1 cellular context compared by ENCODE assay signal in the genomic region with DNA sequence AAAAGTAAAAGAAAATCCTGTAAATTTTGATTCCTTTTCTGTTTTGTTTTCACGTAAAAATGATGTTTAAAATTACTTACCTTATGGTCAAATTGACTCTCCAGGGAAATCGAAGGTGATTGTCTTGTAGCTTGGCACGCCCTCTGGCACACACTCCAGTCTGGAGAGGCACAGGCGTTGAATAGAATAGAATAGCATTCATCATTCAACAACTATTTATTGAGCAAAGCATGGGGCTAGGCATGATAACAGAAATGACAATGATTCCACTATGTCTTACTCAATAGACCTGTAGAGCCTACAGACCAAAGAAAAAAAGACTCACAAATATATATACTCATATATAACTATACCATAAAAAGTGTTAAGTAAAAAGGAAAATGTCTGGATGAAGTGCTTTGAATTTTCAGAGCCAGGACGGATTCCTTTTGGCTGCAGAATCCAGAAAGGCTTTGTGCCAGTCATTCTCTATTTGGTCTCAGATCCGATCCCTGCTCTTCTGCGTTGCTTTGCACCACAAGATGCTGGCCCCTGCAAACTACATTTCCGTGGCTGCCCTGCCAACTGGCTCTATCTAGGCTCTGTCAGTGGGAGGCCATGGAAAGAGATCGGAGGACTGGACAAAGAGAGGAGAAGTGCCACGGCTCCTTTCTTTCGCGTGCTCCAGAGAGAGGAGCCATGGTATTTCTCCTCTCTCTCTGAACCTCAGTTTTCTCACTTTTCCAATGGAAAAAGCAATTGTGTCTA.
TF ChIP-seq lines count a peak whose summit lies in the region.

No MANE protein-coding gene starts in this region.

TF ChIP-seq in WTC11, 78 proteins besides CTCF, POLR2A, EP300 and RAD21 (continued from another document):
- TF ChIP-seq, protein P1, sequence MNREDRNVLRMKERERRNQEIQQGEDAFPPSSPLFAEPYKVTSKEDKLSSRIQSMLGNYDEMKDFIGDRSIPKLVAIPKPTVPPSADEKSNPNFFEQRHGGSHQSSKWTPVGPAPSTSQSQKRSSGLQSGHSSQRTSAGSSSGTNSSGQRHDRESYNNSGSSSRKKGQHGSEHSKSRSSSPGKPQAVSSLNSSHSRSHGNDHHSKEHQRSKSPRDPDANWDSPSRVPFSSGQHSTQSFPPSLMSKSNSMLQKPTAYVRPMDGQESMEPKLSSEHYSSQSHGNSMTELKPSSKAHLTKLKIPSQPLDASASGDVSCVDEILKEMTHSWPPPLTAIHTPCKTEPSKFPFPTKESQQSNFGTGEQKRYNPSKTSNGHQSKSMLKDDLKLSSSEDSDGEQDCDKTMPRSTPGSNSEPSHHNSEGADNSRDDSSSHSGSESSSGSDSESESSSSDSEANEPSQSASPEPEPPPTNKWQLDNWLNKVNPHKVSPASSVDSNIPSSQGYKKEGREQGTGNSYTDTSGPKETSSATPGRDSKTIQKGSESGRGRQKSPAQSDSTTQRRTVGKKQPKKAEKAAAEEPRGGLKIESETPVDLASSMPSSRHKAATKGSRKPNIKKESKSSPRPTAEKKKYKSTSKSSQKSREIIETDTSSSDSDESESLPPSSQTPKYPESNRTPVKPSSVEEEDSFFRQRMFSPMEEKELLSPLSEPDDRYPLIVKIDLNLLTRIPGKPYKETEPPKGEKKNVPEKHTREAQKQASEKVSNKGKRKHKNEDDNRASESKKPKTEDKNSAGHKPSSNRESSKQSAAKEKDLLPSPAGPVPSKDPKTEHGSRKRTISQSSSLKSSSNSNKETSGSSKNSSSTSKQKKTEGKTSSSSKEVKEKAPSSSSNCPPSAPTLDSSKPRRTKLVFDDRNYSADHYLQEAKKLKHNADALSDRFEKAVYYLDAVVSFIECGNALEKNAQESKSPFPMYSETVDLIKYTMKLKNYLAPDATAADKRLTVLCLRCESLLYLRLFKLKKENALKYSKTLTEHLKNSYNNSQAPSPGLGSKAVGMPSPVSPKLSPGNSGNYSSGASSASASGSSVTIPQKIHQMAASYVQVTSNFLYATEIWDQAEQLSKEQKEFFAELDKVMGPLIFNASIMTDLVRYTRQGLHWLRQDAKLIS (CRISPR knock-in tag; IDR thresholded peaks at IDR 0.05; ENCODE audit: borderline replicate concordance): no peak
- TF ChIP-seq NFE2L1 (CRISPR knock-in tag; IDR thresholded peaks at IDR 0.05): no peak
